1 cellular context compared by ENCODE assay signal in genomic region chr17:76726766-76727718, GRCh38.
TF ChIP-seq lines count a peak whose summit lies in the region.

A gene with protein sequence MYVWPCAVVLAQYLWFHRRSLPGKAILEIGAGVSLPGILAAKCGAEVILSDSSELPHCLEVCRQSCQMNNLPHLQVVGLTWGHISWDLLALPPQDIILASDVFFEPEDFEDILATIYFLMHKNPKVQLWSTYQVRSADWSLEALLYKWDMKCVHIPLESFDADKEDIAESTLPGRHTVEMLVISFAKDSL (plus strand): TSS chr17:76726839. CDS start chr17:76729711, 2,872 bp downstream.

TF ChIP-seq in HepG2, 621 proteins besides CTCF, POLR2A, EP300 and RAD21 (continued from another document and continues in another):
- TF ChIP-seq DNMT3B (CRISPR knock-in tag; conservative IDR thresholded peaks at IDR 0.05) (peak; percentile 97; the same call in 1 of the 2 replicates), FOXP1 (IDR thresholded peaks at IDR 0.05) (no peak), FOXP1 (CRISPR knock-in tag; IDR thresholded peaks at IDR 0.05) (no peak), AKAP8 (CRISPR knock-in tag; IDR thresholded peaks at IDR 0.05) (no peak; the same call in none of the 2 replicates), ZFP1 (CRISPR knock-in tag; IDR thresholded peaks at IDR 0.05) (no peak), PHF20 (CRISPR knock-in tag; IDR thresholded peaks at IDR 0.05) (no peak), TBX3 (IDR thresholded peaks at IDR 0.05; ENCODE audit: borderline replicate concordance) (peak; percentile 8; the same call in 1 of the 2 replicates), NR2F6 (IDR thresholded peaks at IDR 0.05) (no peak), NR2F6 (CRISPR knock-in tag; IDR thresholded peaks at IDR 0.05) (no peak), ZNF431 (CRISPR knock-in tag; IDR thresholded peaks at IDR 0.05; ENCODE audit: borderline replicate concordance, low read depth) (no peak), ESRRA (CRISPR knock-in tag; IDR thresholded peaks at IDR 0.05; ENCODE audit: low read depth) (peak; percentile 52; the same call in 1 of the 2 replicates), ZNF543 (CRISPR knock-in tag; IDR thresholded peaks at IDR 0.05) (no peak), RFXANK (CRISPR knock-in tag; IDR thresholded peaks at IDR 0.05) (no peak), ZNF629 (CRISPR knock-in tag; conservative IDR thresholded peaks at IDR 0.05) (no peak), ZNF615 (CRISPR knock-in tag; IDR thresholded peaks at IDR 0.05; ENCODE audit: borderline replicate concordance) (no peak), ZNF816 (CRISPR knock-in tag; IDR thresholded peaks at IDR 0.05; ENCODE audit: borderline replicate concordance) (peak; percentile 98), KDM2A (CRISPR knock-in tag; IDR thresholded peaks at IDR 0.05; ENCODE audit: borderline replicate concordance, low read depth) (peak; percentile 71), ZNF558 (CRISPR knock-in tag; IDR thresholded peaks at IDR 0.05; ENCODE audit: borderline replicate concordance) (no peak), HNRNPK (IDR thresholded peaks at IDR 0.05; ENCODE audit: low read depth, low read length, poor library complexity, severe bottlenecking) (no peak), ZNF737 (CRISPR knock-in tag; IDR thresholded peaks at IDR 0.05; ENCODE audit: borderline replicate concordance) (no peak), THAP9 (CRISPR knock-in tag; IDR thresholded peaks at IDR 0.05; ENCODE audit: borderline replicate concordance) (peak; percentile 60; the same call in 1 of the 2 replicates), STAT5B (CRISPR knock-in tag; IDR thresholded peaks at IDR 0.05) (no peak; the same call in 1 of the 2 replicates), ZNF367 (CRISPR knock-in tag; IDR thresholded peaks at IDR 0.05; ENCODE audit: borderline replicate concordance) (no peak), ZNF17 (CRISPR knock-in tag; IDR thresholded peaks at IDR 0.05) (no peak), ZNF646 (CRISPR knock-in tag; IDR thresholded peaks at IDR 0.05) (no peak), ZFY (CRISPR knock-in tag; IDR thresholded peaks at IDR 0.05) (peak; percentile 48; the same call in 1 of the 2 replicates), NFRKB (IDR thresholded peaks at IDR 0.05) (no peak), RXRB (CRISPR knock-in tag; IDR thresholded peaks at IDR 0.05; ENCODE audit: borderline replicate concordance) (peak; percentile 21; the same call in 1 of the 2 replicates), CENPT (CRISPR knock-in tag; IDR thresholded peaks at IDR 0.05; ENCODE audit: low read depth) (no peak), ZNF138 (CRISPR knock-in tag; IDR thresholded peaks at IDR 0.05; ENCODE audit: low read depth) (no peak; the same call in 1 of the 2 replicates), PRDM4 (CRISPR knock-in tag; IDR thresholded peaks at IDR 0.05; ENCODE audit: borderline replicate concordance) (0 out of 2 replicates have a peak, but pooled peaks have one; percentile 84), ATF1 (CRISPR knock-in tag; IDR thresholded peaks at IDR 0.05) (no peak), NFE2L2 (IDR thresholded peaks at IDR 0.05; ENCODE audit: low read length) (no peak), RORA (CRISPR knock-in tag; IDR thresholded peaks at IDR 0.05) (no peak)
- TF ChIP-seq, protein P1, sequence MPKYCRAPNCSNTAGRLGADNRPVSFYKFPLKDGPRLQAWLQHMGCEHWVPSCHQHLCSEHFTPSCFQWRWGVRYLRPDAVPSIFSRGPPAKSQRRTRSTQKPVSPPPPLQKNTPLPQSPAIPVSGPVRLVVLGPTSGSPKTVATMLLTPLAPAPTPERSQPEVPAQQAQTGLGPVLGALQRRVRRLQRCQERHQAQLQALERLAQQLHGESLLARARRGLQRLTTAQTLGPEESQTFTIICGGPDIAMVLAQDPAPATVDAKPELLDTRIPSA (CRISPR knock-in tag; IDR thresholded peaks at IDR 0.05; ENCODE audit: borderline replicate concordance), result no peak
- TF ChIP-seq, protein P2, sequence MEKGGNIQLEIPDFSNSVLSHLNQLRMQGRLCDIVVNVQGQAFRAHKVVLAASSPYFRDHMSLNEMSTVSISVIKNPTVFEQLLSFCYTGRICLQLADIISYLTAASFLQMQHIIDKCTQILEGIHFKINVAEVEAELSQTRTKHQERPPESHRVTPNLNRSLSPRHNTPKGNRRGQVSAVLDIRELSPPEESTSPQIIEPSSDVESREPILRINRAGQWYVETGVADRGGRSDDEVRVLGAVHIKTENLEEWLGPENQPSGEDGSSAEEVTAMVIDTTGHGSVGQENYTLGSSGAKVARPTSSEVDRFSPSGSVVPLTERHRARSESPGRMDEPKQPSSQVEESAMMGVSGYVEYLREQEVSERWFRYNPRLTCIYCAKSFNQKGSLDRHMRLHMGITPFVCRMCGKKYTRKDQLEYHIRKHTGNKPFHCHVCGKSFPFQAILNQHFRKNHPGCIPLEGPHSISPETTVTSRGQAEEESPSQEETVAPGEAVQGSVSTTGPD (CRISPR knock-in tag; IDR thresholded peaks at IDR 0.05), result no peak
- TF ChIP-seq, protein P3, sequence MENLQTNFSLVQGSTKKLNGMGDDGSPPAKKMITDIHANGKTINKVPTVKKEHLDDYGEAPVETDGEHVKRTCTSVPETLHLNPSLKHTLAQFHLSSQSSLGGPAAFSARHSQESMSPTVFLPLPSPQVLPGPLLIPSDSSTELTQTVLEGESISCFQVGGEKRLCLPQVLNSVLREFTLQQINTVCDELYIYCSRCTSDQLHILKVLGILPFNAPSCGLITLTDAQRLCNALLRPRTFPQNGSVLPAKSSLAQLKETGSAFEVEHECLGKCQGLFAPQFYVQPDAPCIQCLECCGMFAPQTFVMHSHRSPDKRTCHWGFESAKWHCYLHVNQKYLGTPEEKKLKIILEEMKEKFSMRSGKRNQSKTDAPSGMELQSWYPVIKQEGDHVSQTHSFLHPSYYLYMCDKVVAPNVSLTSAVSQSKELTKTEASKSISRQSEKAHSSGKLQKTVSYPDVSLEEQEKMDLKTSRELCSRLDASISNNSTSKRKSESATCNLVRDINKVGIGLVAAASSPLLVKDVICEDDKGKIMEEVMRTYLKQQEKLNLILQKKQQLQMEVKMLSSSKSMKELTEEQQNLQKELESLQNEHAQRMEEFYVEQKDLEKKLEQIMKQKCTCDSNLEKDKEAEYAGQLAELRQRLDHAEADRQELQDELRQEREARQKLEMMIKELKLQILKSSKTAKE (CRISPR knock-in tag; IDR thresholded peaks at IDR 0.05; ENCODE audit: borderline replicate concordance), result peak; percentile 66
- TF ChIP-seq, protein P4, sequence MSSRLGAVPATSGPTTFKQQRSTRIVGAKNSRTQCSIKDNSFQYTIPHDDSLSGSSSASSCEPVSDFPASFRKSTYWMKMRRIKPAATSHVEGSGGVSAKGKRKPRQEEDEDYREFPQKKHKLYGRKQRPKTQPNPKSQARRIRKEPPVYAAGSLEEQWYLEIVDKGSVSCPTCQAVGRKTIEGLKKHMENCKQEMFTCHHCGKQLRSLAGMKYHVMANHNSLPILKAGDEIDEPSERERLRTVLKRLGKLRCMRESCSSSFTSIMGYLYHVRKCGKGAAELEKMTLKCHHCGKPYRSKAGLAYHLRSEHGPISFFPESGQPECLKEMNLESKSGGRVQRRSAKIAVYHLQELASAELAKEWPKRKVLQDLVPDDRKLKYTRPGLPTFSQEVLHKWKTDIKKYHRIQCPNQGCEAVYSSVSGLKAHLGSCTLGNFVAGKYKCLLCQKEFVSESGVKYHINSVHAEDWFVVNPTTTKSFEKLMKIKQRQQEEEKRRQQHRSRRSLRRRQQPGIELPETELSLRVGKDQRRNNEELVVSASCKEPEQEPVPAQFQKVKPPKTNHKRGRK (CRISPR knock-in tag; IDR thresholded peaks at IDR 0.05), result 0 out of 2 replicates have a peak, but pooled peaks have one; percentile 34
